ENCODE assay signal across 33 cellular contexts in the genomic region with DNA sequence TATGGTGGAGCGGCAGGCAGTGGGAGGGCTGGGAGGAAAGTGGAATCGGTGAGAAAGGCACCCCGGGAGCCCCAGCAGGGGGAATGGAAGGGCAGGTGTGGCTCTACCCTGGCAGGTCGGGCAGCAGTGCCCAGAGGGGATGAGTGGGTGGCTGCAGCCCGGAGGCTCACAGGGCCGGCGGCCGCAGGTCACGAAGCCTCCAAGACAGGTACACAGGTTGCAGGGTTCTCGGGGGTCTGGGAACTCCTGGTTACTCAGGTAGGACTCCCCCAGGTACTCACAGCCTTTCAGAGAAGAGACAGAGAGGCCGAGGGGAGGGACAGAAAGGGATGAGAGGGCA. TPM values are rescaled to one million over a fixed set of nuclear protein-coding genes. Genes with fewer than 3 reads are reported as not detected.
DNase-seq lines count a peak whose midpoint lies in the region; ATAC-seq lines count a peak whose summit lies in the region.
"Had no signal": no experiment of that assay in that cellular context is flagged by ENCODE, and none has a peak within 500 bp of the region (broad histone marks: within the 10 kb centered on the region; RNA-seq: fewer than 3 reads in every experiment).

No MANE protein-coding gene starts in this region.

- H3K27ac ChIP-seq in HUES48 (ENCODE audit: low read depth, low read length): peak overlapping the region; percentile 11
- H3K27ac ChIP-seq: adrenal gland, BLaER1, esophagus muscularis mucosa, neutrophil, transverse colon had no signal

- H3K36me3 Mint-ChIP-seq in T-helper 17 cell (ENCODE audit: low read depth): peaks cover 2% of the 10 kb centered on the region
- H3K36me3 Mint-ChIP-seq: activated CD8-positive, alpha-beta memory T cell treated with anti-CD3 and anti-CD28 coated beads, Interleukin-2, amount 10 ng/mL, durations not matched to agents 7 days and 5 days; stimulated activated effector memory CD8-positive, alpha-beta T cell treated with anti-CD3 and anti-CD28 coated beads, Interleukin-12 subunit alpha, Interleukin-12 subunit beta, amount 100 ng/mL, for 72 hours had no signal

- in situ Hi-C loops in G401 (cut with HindIII; ENCODE audit: low sequenced_read_pairs): no loop called here

- peak; percentile 27 for DNase-seq in COR-L47 (lab: John Stamatoyannopoulos, UW)
- no peak for DNase-seq in NT2/D1 (ENCODE audit: low read depth, low spot score)
- peak; percentile 56 for DNase-seq in islet precursor cell
- DNase-seq in T-helper 17 cell: no peak
- no peak for DNase-seq in activated gamma-delta T cell treated with Interleukin-2 at 50 U/mL for 16 hours
- no peak for DNase-seq in G401 (ENCODE audit: low spot score)
- DNase-seq: activated CD4-positive, alpha-beta T cell treated with anti-CD3 and anti-CD28 coated beads, Interleukin-2, amount 50 U/mL, for 4 hours; activated CD8-positive, alpha-beta memory T cell treated with anti-CD3 and anti-CD28 coated beads, Interleukin-2, amount 10 ng/mL, durations not matched to agents 7 days and 5 days; activated naive CD4-positive, alpha-beta T cell; activated T-cell treated with anti-CD3 and anti-CD28 coated beads, Interleukin-2, amount 50 U/mL, for 48 hours; adrenal gland; central memory CD4-positive, alpha-beta T cell; endodermal cell; GDM1; KG1; MG63; NCI-H1105 treated with DMSO at 0.1 percent for 48 hours; NCI-H2081 treated with DMSO at 0.1 percent for 48 hours; NCI-H446 treated with DMSO at 0.1 percent for 48 hours; NCI-H82; stimulated activated CD4-positive, alpha-beta T cell treated with anti-CD3 and anti-CD28 coated beads, Interleukin-4, amount 100 ng/mL, for 4 hours; transverse colon had no signal

- no peak overlapping the region for H3K27ac Mint-ChIP-seq in T-helper 17 cell
- H3K27ac Mint-ChIP-seq: activated CD8-positive, alpha-beta memory T cell treated with anti-CD3 and anti-CD28 coated beads, Interleukin-2, amount 10 ng/mL, durations not matched to agents 7 days and 5 days; dendritic cell treated with granulocyte-macrophage colony-stimulating factor and Interleukin-4, amounts not matched to agents 40 ng/mL and 50 ng/mL, for 4 days; endodermal cell; progenitor cell of endocrine pancreas; stimulated activated effector memory CD8-positive, alpha-beta T cell treated with anti-CD3 and anti-CD28 coated beads, Interleukin-12 subunit alpha, Interleukin-12 subunit beta, amount 100 ng/mL, for 72 hours; T-helper 1 cell treated with Interleukin-12 subunit alpha and Interleukin-12 subunit beta and Interleukin-4 antibody, amounts not matched to agents 30 μg/mL and 1 μg/mL, for 36 hours had no signal

- H3K4me1 Mint-ChIP-seq in T-helper 17 cell: peaks cover 2% of the 10 kb centered on the region

- H3K36me3 ChIP-seq in HUES48 (ENCODE audit: control insufficient read depth, insufficient read depth, low read length) (no peaks in the 10 kb centered on the region), NT2/D1 (ENCODE audit: insufficient read depth, insufficient read length, low read length) (peaks cover 2% of the 10 kb centered on the region)
- H3K36me3 ChIP-seq: adrenal gland, BLaER1, esophagus muscularis mucosa, MG63, neutrophil, transverse colon had no signal

- no peak overlapping the region for H3K4me3 ChIP-seq in HUES48 (ENCODE audit: low read depth, low read length)
- no peak overlapping the region for H3K4me3 ChIP-seq in NT2/D1 (ENCODE audit: insufficient read length, low read depth)
- H3K4me3 ChIP-seq: adrenal gland, BLaER1, esophagus muscularis mucosa, MG63, transverse colon had no signal

- no peaks in the 10 kb centered on the region for H3K9me3 ChIP-seq in HUES48 (ENCODE audit: control insufficient read depth, insufficient read depth, low read length)
- no peaks in the 10 kb centered on the region for H3K9me3 ChIP-seq in NT2/D1 (ENCODE audit: insufficient read depth, low read length)
- no peaks in the 10 kb centered on the region for H3K9me3 ChIP-seq in T-helper 17 cell (ENCODE audit: control insufficient read depth, low read length, poor library complexity, severe bottlenecking)
- H3K9me3 ChIP-seq: adrenal gland, BLaER1, esophagus muscularis mucosa, MG63, neutrophil, transverse colon had no signal

- ATAC-seq in T-helper 17 cell (no peak), HG03342 (IDR thresholded peaks at IDR 0.05; ENCODE audit: unreplicated experiment) (no peak)
- ATAC-seq: activated CD8-positive, alpha-beta memory T cell treated with anti-CD3 and anti-CD28 coated beads, Interleukin-2, amount 10 ng/mL, durations not matched to agents 7 days and 5 days; HCT116; SK-N-SH treated with all-trans-retinoic acid at 6 μM for 48 hours; stimulated activated effector memory CD8-positive, alpha-beta T cell treated with anti-CD3 and anti-CD28 coated beads, Interleukin-12 subunit alpha, Interleukin-12 subunit beta, amount 100 ng/mL, for 72 hours had no signal

- H3K9ac ChIP-seq in HUES48 (ENCODE audit: low read depth, low read length) (no peak overlapping the region), NT2/D1 (ENCODE audit: insufficient read length, low read depth) (peak overlapping the region; percentile 56)
- H3K9ac ChIP-seq: BLaER1 had no signal

- H3K4me3 Mint-ChIP-seq in T-helper 17 cell: no peak overlapping the region
- H3K4me3 Mint-ChIP-seq: activated CD8-positive, alpha-beta memory T cell treated with anti-CD3 and anti-CD28 coated beads, Interleukin-2, amount 10 ng/mL, durations not matched to agents 7 days and 5 days; dendritic cell treated with granulocyte-macrophage colony-stimulating factor and Interleukin-4, amounts not matched to agents 40 ng/mL and 50 ng/mL, for 4 days; endodermal cell; stimulated activated effector memory CD8-positive, alpha-beta T cell treated with anti-CD3 and anti-CD28 coated beads, Interleukin-12 subunit alpha, Interleukin-12 subunit beta, amount 100 ng/mL, for 72 hours; T-helper 1 cell treated with Interleukin-12 subunit alpha and Interleukin-12 subunit beta and Interleukin-4 antibody, amounts not matched to agents 30 μg/mL and 1 μg/mL, for 36 hours had no signal

- H3K27me3 ChIP-seq in HUES48 (ENCODE audit: control insufficient read depth, insufficient read depth, low read length): peaks cover 6% of the 10 kb centered on the region
- H3K27me3 ChIP-seq in NT2/D1 (ENCODE audit: insufficient read depth, insufficient read length): no peaks in the 10 kb centered on the region
- H3K27me3 ChIP-seq: MG63 had no signal

- H3K4me1 ChIP-seq in HUES48 (ENCODE audit: control insufficient read depth, insufficient read depth, low read length): peaks cover 22% of the 10 kb centered on the region; the same call in 1 of the 2 replicates
- peaks cover 21% of the 10 kb centered on the region for H3K4me1 ChIP-seq in NT2/D1 (ENCODE audit: insufficient read depth, insufficient read length)
- H3K4me1 ChIP-seq: adrenal gland had no signal

- peaks cover 11% of the 10 kb centered on the region for H3K27me3 Mint-ChIP-seq in T-helper 17 cell

RNA-seq across cellular contexts. Expression of a gene that starts 21.8 kb away (rescaled TPM):
- 1 to 10 TPM in 1 of 2 donors, under 1 TPM in 1; 0.23 to 1.2 TPM for total RNA-seq in T-helper 17 cell
- 2.8 and 4.7 TPM in 2 replicates for total RNA-seq in G401 (2014; rRNA removed; shearing (Covaris generic))

RNA-seq across cellular contexts. Expression of a gene that starts 26.1 kb away (rescaled TPM):
- total RNA-seq in T-helper 17 cell: 10 to 100 TPM; 62.5 to 68.7 TPM
- total RNA-seq in G401 (2014; rRNA removed; shearing (Covaris generic)): 221 and 246 TPM in 2 replicates

RNA-seq across cellular contexts. Expression of a gene that starts 49.0 kb away (rescaled TPM):
- 10 to 100 TPM; 12.5 to 13.6 TPM for total RNA-seq in T-helper 17 cell
- not detected in 2 replicates for total RNA-seq in G401 (2014; rRNA removed; shearing (Covaris generic))

RNA-seq across cellular contexts. Expression of a gene that starts 58.5 kb away (rescaled TPM):
- under 1 TPM; 0.05 TPM for total RNA-seq in T-helper 17 cell
- 211 and 231 TPM in 2 replicates for total RNA-seq in G401 (2014; rRNA removed; shearing (Covaris generic))
- total RNA-seq: activated CD8-positive, alpha-beta memory T cell treated with anti-CD3 and anti-CD28 coated beads, Interleukin-2, amount 10 ng/mL, durations not matched to agents 7 days and 5 days had no signal

Comparison
In these comparisons a context has a peak if more than half of its experiments do, and no peak if none do; other contexts are left out.
1. DNase-seq: peak in COR-L47 (single experiment) and islet precursor cell (single experiment); none in NT2/D1 (single experiment), T-helper 17 cell (0 of 3), activated gamma-delta T cell treated with Interleukin-2 at 50 U/mL for 16 hours (single experiment) and G401 (single experiment).
2. RNA of a gene that starts 49.0 kb away (total RNA-seq): 12.5 to 13.6 TPM in T-helper 17 cell; not detected in G401; every median in the first group is over 10 times any median in the second.